In the genomic region with DNA sequence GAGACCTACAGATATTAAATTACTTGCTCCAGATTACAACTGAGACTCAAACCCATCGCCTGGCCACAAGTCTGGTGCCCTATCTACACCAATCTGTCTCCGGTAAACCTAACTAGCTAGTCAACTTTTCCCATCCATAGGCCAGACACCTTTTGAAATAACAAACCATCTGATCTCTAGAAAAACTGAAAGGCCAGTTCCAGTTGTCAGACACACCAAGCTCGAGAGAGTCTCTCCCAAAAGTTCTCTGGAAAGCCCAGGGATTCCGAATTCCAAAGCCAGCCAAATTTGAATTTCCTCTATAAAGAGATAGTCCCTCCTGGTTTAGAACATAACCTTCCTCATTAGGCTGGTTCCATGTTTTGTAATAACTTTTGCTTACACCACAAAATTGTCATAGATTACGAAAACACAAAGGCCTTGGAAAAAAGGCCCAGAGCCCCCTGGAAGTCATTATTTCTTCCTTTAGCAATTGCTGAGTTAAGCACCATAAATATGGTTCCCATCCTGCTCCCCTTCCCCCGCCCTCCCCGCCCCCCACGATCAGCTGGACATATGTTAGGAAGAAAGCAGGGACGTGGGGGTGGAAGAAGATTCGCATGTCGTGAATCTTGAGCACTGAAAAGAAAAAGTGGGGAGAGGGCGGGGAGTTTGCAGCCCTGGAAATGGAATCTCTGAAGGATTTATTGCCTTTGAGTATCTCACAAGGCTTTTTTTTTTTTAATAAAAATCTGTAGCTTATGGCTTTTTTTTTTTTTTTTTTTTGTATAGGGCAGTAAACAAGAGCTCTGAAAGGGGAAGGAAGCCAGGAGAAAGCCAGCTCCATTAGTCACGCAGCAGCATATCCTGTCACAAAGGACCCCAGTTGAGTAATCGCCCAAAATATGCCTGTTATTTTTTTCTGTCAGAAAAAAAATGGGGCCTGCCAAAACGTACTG, we compare ENCODE assay signal across 1 cellular context.
TF ChIP-seq lines count a peak whose summit lies in the region.

No MANE protein-coding gene starts in this region.

TF ChIP-seq in K562, 482 proteins besides CTCF, POLR2A, EP300 and RAD21 (continued from another document):
- TF ChIP-seq, protein P1, sequence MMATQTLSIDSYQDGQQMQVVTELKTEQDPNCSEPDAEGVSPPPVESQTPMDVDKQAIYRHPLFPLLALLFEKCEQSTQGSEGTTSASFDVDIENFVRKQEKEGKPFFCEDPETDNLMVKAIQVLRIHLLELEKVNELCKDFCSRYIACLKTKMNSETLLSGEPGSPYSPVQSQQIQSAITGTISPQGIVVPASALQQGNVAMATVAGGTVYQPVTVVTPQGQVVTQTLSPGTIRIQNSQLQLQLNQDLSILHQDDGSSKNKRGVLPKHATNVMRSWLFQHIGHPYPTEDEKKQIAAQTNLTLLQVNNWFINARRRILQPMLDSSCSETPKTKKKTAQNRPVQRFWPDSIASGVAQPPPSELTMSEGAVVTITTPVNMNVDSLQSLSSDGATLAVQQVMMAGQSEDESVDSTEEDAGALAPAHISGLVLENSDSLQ (IDR thresholded peaks at IDR 0.05) = 0 out of 2 replicates have a peak, but pooled peaks have one; percentile 21
- TF ChIP-seq EGR1 (conservative IDR thresholded peaks at IDR 0.05) (0 out of 2 replicates have a peak, but pooled peaks have one; percentile 16), ZNF197 (CRISPR knock-in tag; IDR thresholded peaks at IDR 0.05; ENCODE audit: low read depth) (0 out of 2 replicates have a peak, but pooled peaks have one; percentile 9), NR2C2 (CRISPR knock-in tag; IDR thresholded peaks at IDR 0.05) (no peak), NR2C2 (tag; IDR thresholded peaks at IDR 0.05) (peak; percentile 47; the same call in 1 of the 2 replicates), ZNF79 (CRISPR knock-in tag; IDR thresholded peaks at IDR 0.05; ENCODE audit: low read depth) (no peak), MEIS2 (IDR thresholded peaks at IDR 0.05; ENCODE audit: partially characterized antibody) (peak; percentile 61), ZNF644 (tag; IDR thresholded peaks at IDR 0.05; ENCODE audit: low read depth) (peak; percentile 38; the same call in 1 of the 2 replicates), C11orf30 (IDR thresholded peaks at IDR 0.05; ENCODE audit: low read depth) (0 out of 2 replicates have a peak, but pooled peaks have one; percentile 6), KLF13 (tag; IDR thresholded peaks at IDR 0.05; ENCODE audit: borderline replicate concordance, low read depth) (no peak), SETDB1 (IDR thresholded peaks at IDR 0.05; ENCODE audit: low read length) (no peak), GABPA (tag; conservative IDR thresholded peaks at IDR 0.05; ENCODE audit: low read depth) (peak; percentile 28; the same call in 1 of the 2 replicates), ZNF316 (IDR thresholded peaks at IDR 0.05) (peak; percentile 26; the same call in 1 of the 2 replicates), ZNF584 (CRISPR knock-in tag; IDR thresholded peaks at IDR 0.05; ENCODE audit: low read depth) (peak; percentile 78; the same call in 1 of the 2 replicates), ZNF175 (CRISPR knock-in tag; IDR thresholded peaks at IDR 0.05; ENCODE audit: low read depth) (peak; percentile 57), ETV6 (IDR thresholded peaks at IDR 0.05; ENCODE audit: borderline replicate concordance in 1 of 2, low read depth in 2 of 2, low read length in 1 of 2) (no peak), ETV6 (CRISPR knock-in tag; IDR thresholded peaks at IDR 0.05; ENCODE audit: borderline replicate concordance) (no peak), SMARCB1 (IDR thresholded peaks at IDR 0.05; ENCODE audit: insufficient read length, low read depth) (no peak)
- TF ChIP-seq, protein P2, sequence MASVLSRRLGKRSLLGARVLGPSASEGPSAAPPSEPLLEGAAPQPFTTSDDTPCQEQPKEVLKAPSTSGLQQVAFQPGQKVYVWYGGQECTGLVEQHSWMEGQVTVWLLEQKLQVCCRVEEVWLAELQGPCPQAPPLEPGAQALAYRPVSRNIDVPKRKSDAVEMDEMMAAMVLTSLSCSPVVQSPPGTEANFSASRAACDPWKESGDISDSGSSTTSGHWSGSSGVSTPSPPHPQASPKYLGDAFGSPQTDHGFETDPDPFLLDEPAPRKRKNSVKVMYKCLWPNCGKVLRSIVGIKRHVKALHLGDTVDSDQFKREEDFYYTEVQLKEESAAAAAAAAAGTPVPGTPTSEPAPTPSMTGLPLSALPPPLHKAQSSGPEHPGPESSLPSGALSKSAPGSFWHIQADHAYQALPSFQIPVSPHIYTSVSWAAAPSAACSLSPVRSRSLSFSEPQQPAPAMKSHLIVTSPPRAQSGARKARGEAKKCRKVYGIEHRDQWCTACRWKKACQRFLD (CRISPR knock-in tag; IDR thresholded peaks at IDR 0.05) = peak; percentile 73; the same call in 1 of the 2 replicates
- TF ChIP-seq, protein P3, sequence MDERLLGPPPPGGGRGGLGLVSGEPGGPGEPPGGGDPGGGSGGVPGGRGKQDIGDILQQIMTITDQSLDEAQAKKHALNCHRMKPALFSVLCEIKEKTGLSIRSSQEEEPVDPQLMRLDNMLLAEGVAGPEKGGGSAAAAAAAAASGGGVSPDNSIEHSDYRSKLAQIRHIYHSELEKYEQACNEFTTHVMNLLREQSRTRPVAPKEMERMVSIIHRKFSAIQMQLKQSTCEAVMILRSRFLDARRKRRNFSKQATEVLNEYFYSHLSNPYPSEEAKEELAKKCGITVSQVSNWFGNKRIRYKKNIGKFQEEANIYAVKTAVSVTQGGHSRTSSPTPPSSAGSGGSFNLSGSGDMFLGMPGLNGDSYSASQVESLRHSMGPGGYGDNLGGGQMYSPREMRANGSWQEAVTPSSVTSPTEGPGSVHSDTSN (CRISPR knock-in tag; IDR thresholded peaks at IDR 0.05; ENCODE audit: low read depth) = no peak
- TF ChIP-seq, protein P3 (tag; conservative IDR thresholded peaks at IDR 0.05; ENCODE audit: low read depth) = peak; percentile 84
- TF ChIP-seq, protein P4, sequence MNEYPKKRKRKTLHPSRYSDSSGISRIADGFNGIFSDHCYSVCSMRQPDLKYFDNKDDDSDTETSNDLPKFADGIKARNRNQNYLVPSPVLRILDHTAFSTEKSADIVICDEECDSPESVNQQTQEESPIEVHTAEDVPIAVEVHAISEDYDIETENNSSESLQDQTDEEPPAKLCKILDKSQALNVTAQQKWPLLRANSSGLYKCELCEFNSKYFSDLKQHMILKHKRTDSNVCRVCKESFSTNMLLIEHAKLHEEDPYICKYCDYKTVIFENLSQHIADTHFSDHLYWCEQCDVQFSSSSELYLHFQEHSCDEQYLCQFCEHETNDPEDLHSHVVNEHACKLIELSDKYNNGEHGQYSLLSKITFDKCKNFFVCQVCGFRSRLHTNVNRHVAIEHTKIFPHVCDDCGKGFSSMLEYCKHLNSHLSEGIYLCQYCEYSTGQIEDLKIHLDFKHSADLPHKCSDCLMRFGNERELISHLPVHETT (CRISPR knock-in tag; conservative IDR thresholded peaks at IDR 0.05 in 1 of 2, IDR thresholded peaks at IDR 0.05 in 1 of 2) = peak in 1 of 2 experiments; percentile 70; a peak in 2 of 4 replicates
- TF ChIP-seq, protein P5, sequence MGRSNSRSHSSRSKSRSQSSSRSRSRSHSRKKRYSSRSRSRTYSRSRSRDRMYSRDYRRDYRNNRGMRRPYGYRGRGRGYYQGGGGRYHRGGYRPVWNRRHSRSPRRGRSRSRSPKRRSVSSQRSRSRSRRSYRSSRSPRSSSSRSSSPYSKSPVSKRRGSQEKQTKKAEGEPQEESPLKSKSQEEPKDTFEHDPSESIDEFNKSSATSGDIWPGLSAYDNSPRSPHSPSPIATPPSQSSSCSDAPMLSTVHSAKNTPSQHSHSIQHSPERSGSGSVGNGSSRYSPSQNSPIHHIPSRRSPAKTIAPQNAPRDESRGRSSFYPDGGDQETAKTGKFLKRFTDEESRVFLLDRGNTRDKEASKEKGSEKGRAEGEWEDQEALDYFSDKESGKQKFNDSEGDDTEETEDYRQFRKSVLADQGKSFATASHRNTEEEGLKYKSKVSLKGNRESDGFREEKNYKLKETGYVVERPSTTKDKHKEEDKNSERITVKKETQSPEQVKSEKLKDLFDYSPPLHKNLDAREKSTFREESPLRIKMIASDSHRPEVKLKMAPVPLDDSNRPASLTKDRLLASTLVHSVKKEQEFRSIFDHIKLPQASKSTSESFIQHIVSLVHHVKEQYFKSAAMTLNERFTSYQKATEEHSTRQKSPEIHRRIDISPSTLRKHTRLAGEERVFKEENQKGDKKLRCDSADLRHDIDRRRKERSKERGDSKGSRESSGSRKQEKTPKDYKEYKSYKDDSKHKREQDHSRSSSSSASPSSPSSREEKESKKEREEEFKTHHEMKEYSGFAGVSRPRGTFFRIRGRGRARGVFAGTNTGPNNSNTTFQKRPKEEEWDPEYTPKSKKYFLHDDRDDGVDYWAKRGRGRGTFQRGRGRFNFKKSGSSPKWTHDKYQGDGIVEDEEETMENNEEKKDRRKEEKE (IDR thresholded peaks at IDR 0.05; ENCODE audit: borderline replicate concordance in 1 of 2, control insufficient read depth in 1 of 2, low read depth in 2 of 2, low read length in 1 of 2) = no peak
- TF ChIP-seq, protein P6, sequence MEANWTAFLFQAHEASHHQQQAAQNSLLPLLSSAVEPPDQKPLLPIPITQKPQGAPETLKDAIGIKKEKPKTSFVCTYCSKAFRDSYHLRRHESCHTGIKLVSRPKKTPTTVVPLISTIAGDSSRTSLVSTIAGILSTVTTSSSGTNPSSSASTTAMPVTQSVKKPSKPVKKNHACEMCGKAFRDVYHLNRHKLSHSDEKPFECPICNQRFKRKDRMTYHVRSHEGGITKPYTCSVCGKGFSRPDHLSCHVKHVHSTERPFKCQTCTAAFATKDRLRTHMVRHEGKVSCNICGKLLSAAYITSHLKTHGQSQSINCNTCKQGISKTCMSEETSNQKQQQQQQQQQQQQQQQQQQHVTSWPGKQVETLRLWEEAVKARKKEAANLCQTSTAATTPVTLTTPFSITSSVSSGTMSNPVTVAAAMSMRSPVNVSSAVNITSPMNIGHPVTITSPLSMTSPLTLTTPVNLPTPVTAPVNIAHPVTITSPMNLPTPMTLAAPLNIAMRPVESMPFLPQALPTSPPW (CRISPR knock-in tag; IDR thresholded peaks at IDR 0.05) = peak; percentile 73
